In genomic region chr19:423691-424466, GRCh38 we compare ENCODE assay signal across 24 cellular contexts. TPM values are rescaled to one million over a fixed set of nuclear protein-coding genes. Genes with fewer than 3 reads are reported as not detected.
"Had no signal": no experiment of that assay in that cellular context is flagged by ENCODE, and none has a peak within 500 bp of the region (broad histone marks: within the 10 kb centered on the region; RNA-seq: fewer than 3 reads in every experiment).

No MANE protein-coding gene starts in this region.

- ATAC-seq: foreskin keratinocyte; naive thymus-derived CD4-positive, alpha-beta T cell; stimulated activated naive B cell treated with anti-CD40 and anti-IgM and Interleukin-4, amounts not matched to agents 10 μg/mL and 1 μg/mL and 100 μg/mL, for 72 hours; stimulated activated naive CD8-positive, alpha-beta T cell treated with anti-CD3 and anti-CD28 coated beads, Interleukin-15, amount 100 ng/mL, for 72 hours had no signal

- H3K27ac ChIP-seq: cardiac muscle cell, colonic mucosa, foreskin keratinocyte, heart left ventricle, parathyroid adenoma, prostate gland, sigmoid colon, skin epidermis, thoracic aorta, transverse colon had no signal

- H3K4me3 ChIP-seq: cardiac muscle cell, colonic mucosa, heart left ventricle, prostate gland, sigmoid colon, skin epidermis, thoracic aorta, transverse colon had no signal

- H3K27ac Mint-ChIP-seq: naive thymus-derived CD4-positive, alpha-beta T cell; stimulated activated naive B cell treated with anti-CD40 and anti-IgM and Interleukin-4, amounts not matched to agents 10 μg/mL and 1 μg/mL and 100 μg/mL, for 72 hours; stimulated activated naive CD8-positive, alpha-beta T cell treated with anti-CD3 and anti-CD28 coated beads, Interleukin-15, amount 100 ng/mL, for 72 hours had no signal

- H2AFZ ChIP-seq: parathyroid adenoma had no signal

- H3K9me3 ChIP-seq: colonic mucosa, heart left ventricle, prostate gland, sigmoid colon, thoracic aorta, transverse colon had no signal

- H3K36me3 ChIP-seq: cardiac muscle cell, colonic mucosa, prostate gland, thoracic aorta, transverse colon had no signal

- H3K4me1 ChIP-seq: colonic mucosa, foreskin keratinocyte, parathyroid adenoma, prostate gland, transverse colon had no signal

- H3K4me3 Mint-ChIP-seq: naive thymus-derived CD4-positive, alpha-beta T cell; neural crest cell; stimulated activated naive B cell treated with anti-CD40 and anti-IgM and Interleukin-4, amounts not matched to agents 10 μg/mL and 1 μg/mL and 100 μg/mL, for 72 hours; stimulated activated naive CD8-positive, alpha-beta T cell treated with anti-CD3 and anti-CD28 coated beads, Interleukin-15, amount 100 ng/mL, for 72 hours had no signal

- H3K9me3 Mint-ChIP-seq: neural crest cell; stimulated activated naive B cell treated with anti-CD40 and anti-IgM and Interleukin-4, amounts not matched to agents 10 μg/mL and 1 μg/mL and 100 μg/mL, for 72 hours; stimulated activated naive CD8-positive, alpha-beta T cell treated with anti-CD3 and anti-CD28 coated beads, Interleukin-15, amount 100 ng/mL, for 72 hours had no signal

- H3K36me3 Mint-ChIP-seq: naive thymus-derived CD4-positive, alpha-beta T cell had no signal

- DNase-seq: cerebellar nuclear complex; colonic mucosa; dermis blood vessel endothelial cell; erythroblast; foreskin keratinocyte; hypothalamus; islet precursor cell; mesendoderm; naive thymus-derived CD4-positive, alpha-beta T cell; occipital lobe; sigmoid colon; stimulated activated CD4-positive, alpha-beta T cell treated with anti-CD3 and anti-CD28 coated beads, Interleukin-2, amount 100 ng/mL, for 24 hours; stimulated activated CD4-positive, alpha-beta T cell treated with anti-CD3 and anti-CD28 coated beads, Interleukin-4, amount 100 ng/mL, for 4 hours; stimulated activated naive B cell treated with anti-CD40 and anti-IgM and Interleukin-4, amounts not matched to agents 10 μg/mL and 1 μg/mL and 100 μg/mL, for 72 hours; stimulated activated naive CD8-positive, alpha-beta T cell treated with anti-CD3 and anti-CD28 coated beads, Interleukin-15, amount 100 ng/mL, for 72 hours; transverse colon had no signal

- H3K4me1 Mint-ChIP-seq: naive thymus-derived CD4-positive, alpha-beta T cell; stimulated activated naive B cell treated with anti-CD40 and anti-IgM and Interleukin-4, amounts not matched to agents 10 μg/mL and 1 μg/mL and 100 μg/mL, for 72 hours; stimulated activated naive CD8-positive, alpha-beta T cell treated with anti-CD3 and anti-CD28 coated beads, Interleukin-15, amount 100 ng/mL, for 72 hours had no signal

- H3K27me3 ChIP-seq: cardiac muscle cell, colonic mucosa, foreskin keratinocyte, heart left ventricle, sigmoid colon, transverse colon had no signal

- H3K9ac ChIP-seq: parathyroid adenoma had no signal

RNA-seq across cellular contexts. Expression of gene C2CD4C, which starts 14.9 kb away (rescaled TPM):
- total RNA-seq: mononuclear cell; naive thymus-derived CD4-positive, alpha-beta T cell had no signal
- polyA plus RNA-seq: naive thymus-derived CD4-positive, alpha-beta T cell had no signal

RNA-seq across cellular contexts. Expression of gene SHC2, which starts 37.0 kb away (rescaled TPM):
- polyA plus RNA-seq: naive thymus-derived CD4-positive, alpha-beta T cell had no signal
